ENCODE assay signal across 8 cellular contexts in genomic region chr10:126041804-126042231, GRCh38.
A peak's percentile ranks its signal among the peaks of the same experiment; 100 is the strongest.
DNase-seq lines count a peak whose midpoint lies in the region; ATAC-seq, FAIRE-seq and TF ChIP-seq lines count a peak whose summit lies in the region.

No MANE protein-coding gene starts in this region.

- TF ChIP-seq CTCF in SU-DHL-6 (IDR thresholded peaks at IDR 0.05; ENCODE audit: insufficient read depth, low read length, poor library complexity, severe bottlenecking) (no peak), astrocyte (IDR thresholded peaks at IDR 0.05; ENCODE audit: insufficient read depth, low read depth, low read length) (no peak)

- H3K27ac Mint-ChIP-seq in astrocyte (ENCODE audit: unreplicated experiment), result peak overlapping the region; percentile 88

- H3K4me1 ChIP-seq in astrocyte (ENCODE audit: insufficient read depth, low read length), result peaks cover 4% of the 10 kb centered on the region

- H3K4me1 Mint-ChIP-seq in astrocyte (ENCODE audit: low read depth, unreplicated experiment), result peaks cover 13% of the 10 kb centered on the region

- peak overlapping the region; percentile 49 for H3K9ac ChIP-seq in SU-DHL-6 (ENCODE audit: low read length)
- H3K9ac ChIP-seq in astrocyte (ENCODE audit: low read length), result peak overlapping the region; percentile 3

- peak; percentile 99 for ATAC-seq in GM18907 (IDR thresholded peaks at IDR 0.05; ENCODE audit: unreplicated experiment)
- peak; percentile 99 for ATAC-seq in HG03108 (IDR thresholded peaks at IDR 0.05; ENCODE audit: unreplicated experiment)

- H3K4me2 ChIP-seq in SU-DHL-6 (ENCODE audit: low read depth, low read length, poor library complexity, severe bottlenecking) (peak overlapping the region; percentile 59), astrocyte (ENCODE audit: low read length) (no peak overlapping the region)

- H3K9me3 Mint-ChIP-seq in astrocyte (ENCODE audit: unreplicated experiment), result no peaks in the 10 kb centered on the region

- H3K9me3 ChIP-seq in SU-DHL-6 (ENCODE audit: insufficient read depth, low read length) (no peaks in the 10 kb centered on the region), astrocyte (ENCODE audit: insufficient read depth, low read depth, low read length) (no peaks in the 10 kb centered on the region)

- H3K4me3 ChIP-seq in SU-DHL-6 (ENCODE audit: insufficient read depth, low read length, poor library complexity, severe bottlenecking) (peak overlapping the region; percentile 27), astrocyte (ENCODE audit: insufficient read depth, low read depth, low read length) (no peak overlapping the region)

- H3F3A ChIP-seq in SU-DHL-6 (ENCODE audit: insufficient read depth), result no peaks in the 10 kb centered on the region

- no peak overlapping the region for H3K4me3 Mint-ChIP-seq in astrocyte (ENCODE audit: unreplicated experiment)

- no peaks in the 10 kb centered on the region for H3K27me3 ChIP-seq in SU-DHL-6 (ENCODE audit: low read length)
- no peaks in the 10 kb centered on the region for H3K27me3 ChIP-seq in astrocyte (ENCODE audit: insufficient read depth, low read length)

- H3K79me2 ChIP-seq in SU-DHL-6 (ENCODE audit: insufficient read depth, low read length) (no peaks in the 10 kb centered on the region), astrocyte (ENCODE audit: insufficient read depth, low read length) (no peaks in the 10 kb centered on the region)

- H3K36me3 Mint-ChIP-seq in astrocyte (ENCODE audit: low read depth, unreplicated experiment), result peaks cover 21% of the 10 kb centered on the region

- no peaks in the 10 kb centered on the region for H3K9me2 ChIP-seq in SU-DHL-6 (replicated peaks; ENCODE audit: insufficient read depth, low read length)

- FAIRE-seq in astrocyte (lab: Jason Lieb, UNC), result no peak

- H2AFZ ChIP-seq in SU-DHL-6 (ENCODE audit: low read depth, low read length, severe bottlenecking) (peak overlapping the region; percentile 93), astrocyte (ENCODE audit: low read depth, low read length) (peak overlapping the region; percentile 19)

- H3K27ac ChIP-seq in SU-DHL-6 (ENCODE audit: low read depth, low read length) (peak overlapping the region; percentile 81), astrocyte (ENCODE audit: low read depth, low read length) (peak overlapping the region; percentile 9)

- no peaks in the 10 kb centered on the region for H3K27me3 Mint-ChIP-seq in astrocyte (ENCODE audit: low read depth, unreplicated experiment)

- H3K36me3 ChIP-seq in SU-DHL-6 (ENCODE audit: low read length), result no peaks in the 10 kb centered on the region
- peaks cover 50% of the 10 kb centered on the region for H3K36me3 ChIP-seq in astrocyte (ENCODE audit: insufficient read depth, low read length)

- H4K20me1 ChIP-seq in SU-DHL-6 (ENCODE audit: low read depth, low read length) (no peaks in the 10 kb centered on the region), astrocyte (ENCODE audit: insufficient read depth, low read length) (no peaks in the 10 kb centered on the region)

- DNase-seq in AG08396 (ENCODE audit: low spot score), result peak; percentile 66
- DNase-seq in astrocyte (ENCODE audit: low read depth), result peak; percentile 54
- peak; percentile 80 for DNase-seq in iPS-NIHi11 (ENCODE audit: low spot score)
- peak; percentile 39 to 52 for DNase-seq in stimulated activated CD4-positive, alpha-beta T cell treated with anti-CD3 and anti-CD28 coated beads, Interleukin-12 subunit alpha, Interleukin-12 subunit beta, amount 100 ng/mL, for 24 hours (ENCODE audit: low read depth in 2 of 2)
- DNase-seq in NCI-H1105 treated with DMSO at 0.1 percent for 48 hours (lab: John Stamatoyannopoulos, UW), result no peak
